In the genomic region with DNA sequence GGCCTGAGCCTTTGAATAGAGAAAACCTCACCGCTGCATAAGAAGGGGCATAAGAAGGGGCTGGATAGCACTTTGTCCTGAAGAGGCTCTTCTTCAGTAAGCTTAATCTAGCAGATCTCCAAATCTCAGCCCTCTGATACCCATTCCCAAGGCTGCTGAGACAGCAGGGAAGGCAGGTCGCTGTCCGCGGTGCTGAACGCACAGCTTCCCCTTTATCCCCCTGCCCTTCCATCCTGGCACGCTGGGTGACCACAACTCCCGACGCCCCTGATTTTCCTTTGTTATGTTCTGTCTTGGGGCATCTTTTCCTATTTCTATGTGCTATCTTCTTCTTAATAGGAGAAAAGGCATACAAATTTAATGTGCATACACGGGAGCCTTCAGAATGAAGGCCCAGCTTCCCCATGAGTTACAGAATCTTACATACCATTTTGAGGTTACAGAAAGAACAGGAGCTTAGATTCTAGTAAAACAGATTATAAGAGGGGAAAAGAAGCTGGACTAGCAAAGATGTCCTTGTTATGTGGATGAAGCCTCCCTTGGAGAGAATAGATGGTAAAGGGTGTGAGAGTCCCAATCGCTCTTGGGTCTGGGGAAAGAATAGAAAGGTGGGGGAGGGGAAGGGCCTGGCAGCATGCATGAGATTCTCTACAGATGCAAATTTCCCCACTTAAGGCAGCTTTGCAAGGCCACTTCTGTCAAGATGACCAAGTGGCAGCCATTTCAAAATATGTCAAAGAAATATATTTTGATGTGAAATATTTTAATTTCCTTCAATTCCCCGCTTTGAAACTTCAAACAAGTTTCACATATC, we compare ENCODE assay signal across 9 cellular contexts. TPM values are rescaled to one million over a fixed set of nuclear protein-coding genes. Genes with fewer than 3 reads are reported as not detected.
DNase-seq lines count a peak whose midpoint lies in the region; ATAC-seq and FAIRE-seq lines count a peak whose summit lies in the region.
"Had no signal": no experiment of that assay in that cellular context is flagged by ENCODE, and none has a peak within 500 bp of the region (broad histone marks: within the 10 kb centered on the region; RNA-seq: fewer than 3 reads in every experiment).

No MANE protein-coding gene starts in this region.

- DNase-seq in Daoy (ENCODE audit: low read depth) (peak; percentile 79), Kasumi-1 (lab: John Stamatoyannopoulos, UW) (peak; percentile 34 to 46), astrocyte of the hippocampus (ENCODE audit: low read depth, low spot score) (peak; percentile 88), iPS-NIHi11 (ENCODE audit: low spot score) (peak; percentile 83), urothelium cell line (ENCODE audit: low spot score) (peak; percentile 83)
- DNase-seq in natural killer cell treated with Interleukin-12 subunit alpha and Interleukin-12 subunit beta and Interleukin-15 and Interleukin-18, amount 100 ng/mL, for 72 hours (ENCODE audit: low spot score) = no peak

- FAIRE-seq in urothelium cell line (lab: Jason Lieb, UNC) = no peak

- ATAC-seq in GM18868 (IDR thresholded peaks at IDR 0.05; ENCODE audit: unreplicated experiment) (no peak), GM21786 (IDR thresholded peaks at IDR 0.05; ENCODE audit: unreplicated experiment) (no peak)
- no peak for ATAC-seq in natural killer cell treated with Interleukin-12 subunit alpha and Interleukin-12 subunit beta and Interleukin-15 and Interleukin-18, amount 100 ng/mL, for 72 hours

- no peak overlapping the region for H3K27ac Mint-ChIP-seq in natural killer cell treated with Interleukin-12 subunit alpha and Interleukin-12 subunit beta and Interleukin-15 and Interleukin-18, amount 100 ng/mL, for 72 hours

- H3K4me3 Mint-ChIP-seq in natural killer cell treated with Interleukin-12 subunit alpha and Interleukin-12 subunit beta and Interleukin-15 and Interleukin-18, amount 100 ng/mL, for 72 hours = no peak overlapping the region

- H3K36me3 Mint-ChIP-seq in natural killer cell treated with Interleukin-12 subunit alpha and Interleukin-12 subunit beta and Interleukin-15 and Interleukin-18, amount 100 ng/mL, for 72 hours = no peaks in the 10 kb centered on the region
- H3K36me3 Mint-ChIP-seq: brain had no signal

- H3K27me3 Mint-ChIP-seq in natural killer cell treated with Interleukin-12 subunit alpha and Interleukin-12 subunit beta and Interleukin-15 and Interleukin-18, amount 100 ng/mL, for 72 hours = peaks cover 22 to 57% of the 10 kb centered on the region in 2 donors

- peaks cover 2% of the 10 kb centered on the region for H3K9me3 Mint-ChIP-seq in natural killer cell treated with Interleukin-12 subunit alpha and Interleukin-12 subunit beta and Interleukin-15 and Interleukin-18, amount 100 ng/mL, for 72 hours

- H3K4me1 Mint-ChIP-seq in natural killer cell treated with Interleukin-12 subunit alpha and Interleukin-12 subunit beta and Interleukin-15 and Interleukin-18, amount 100 ng/mL, for 72 hours (ENCODE audit: low read depth in 2 of 2) = no peaks in the 10 kb centered on the region

RNA-seq across cellular contexts. Expression of gene SULT4A1, which starts 5.7 kb away (rescaled TPM):
- 1.0 and 2.2 TPM in 2 replicates for total RNA-seq in Daoy (2014; rRNA removed; shearing (Covaris generic))
- total RNA-seq in natural killer cell treated with Interleukin-12 subunit alpha and Interleukin-12 subunit beta and Interleukin-15 and Interleukin-18, amount 100 ng/mL, for 72 hours = not detected

RNA-seq across cellular contexts. Expression of gene PNPLA5, which starts 23.8 kb away (rescaled TPM):
- total RNA-seq in Daoy (2014; rRNA removed; shearing (Covaris generic)) = not detected in 2 replicates
- not detected for total RNA-seq in natural killer cell treated with Interleukin-12 subunit alpha and Interleukin-12 subunit beta and Interleukin-15 and Interleukin-18, amount 100 ng/mL, for 72 hours

RNA-seq across cellular contexts. Expression of gene PNPLA3, which starts 55.6 kb away (rescaled TPM):
- total RNA-seq in Daoy (2014; rRNA removed; shearing (Covaris generic)) = 1.4 and 4.2 TPM in 2 replicates
- total RNA-seq in natural killer cell treated with Interleukin-12 subunit alpha and Interleukin-12 subunit beta and Interleukin-15 and Interleukin-18, amount 100 ng/mL, for 72 hours = under 1 TPM; 0.14 to 0.47 TPM

RNA-seq across cellular contexts. Expression of gene EFCAB6, which starts 55.9 kb away (rescaled TPM):
- total RNA-seq in Daoy (2014; rRNA removed; shearing (Covaris generic)) = 2.6 and 3.1 TPM in 2 replicates
- total RNA-seq in natural killer cell treated with Interleukin-12 subunit alpha and Interleukin-12 subunit beta and Interleukin-15 and Interleukin-18, amount 100 ng/mL, for 72 hours = 1 to 10 TPM in 1 of 2 donors, under 1 TPM in 1; 0.12 to 1.3 TPM
